15 cellular contexts compared by ENCODE assay signal in genomic region chr4:1478766-1479355, GRCh38.
"Had no signal": no experiment of that assay in that cellular context is flagged by ENCODE, and none has a peak within 500 bp of the region (broad histone marks: within the 10 kb centered on the region; RNA-seq: fewer than 3 reads in every experiment).

No MANE protein-coding gene starts in this region.

- H3K36me3 ChIP-seq: stomach, thoracic aorta had no signal

- H3K36me3 Mint-ChIP-seq: activated naive CD8-positive, alpha-beta T cell treated with anti-CD3 and anti-CD28 coated beads, Interleukin-2, amount 10 ng/mL, durations not matched to agents 7 days and 5 days had no signal

- H3K27ac Mint-ChIP-seq: activated naive CD8-positive, alpha-beta T cell treated with anti-CD3 and anti-CD28 coated beads, Interleukin-2, amount 10 ng/mL, durations not matched to agents 7 days and 5 days; naive thymus-derived CD8-positive, alpha-beta T cell; T-helper 17 cell had no signal

- H3K4me3 Mint-ChIP-seq: activated naive CD8-positive, alpha-beta T cell treated with anti-CD3 and anti-CD28 coated beads, Interleukin-2, amount 10 ng/mL, durations not matched to agents 7 days and 5 days; naive thymus-derived CD8-positive, alpha-beta T cell; T-helper 17 cell had no signal

- ATAC-seq: mucosa of descending colon; naive thymus-derived CD8-positive, alpha-beta T cell; T-helper 17 cell had no signal

- H3K27ac ChIP-seq: stomach, thoracic aorta had no signal

- H3K4me1 Mint-ChIP-seq: activated naive CD8-positive, alpha-beta T cell treated with anti-CD3 and anti-CD28 coated beads, Interleukin-2, amount 10 ng/mL, durations not matched to agents 7 days and 5 days; naive thymus-derived CD8-positive, alpha-beta T cell; T-helper 17 cell had no signal

- H3K4me1 ChIP-seq: stomach had no signal

- H3K4me3 ChIP-seq: lung, mucosa of descending colon, stomach, thoracic aorta had no signal

- DNase-seq: activated CD4-positive, alpha-beta T cell treated with anti-CD3 and anti-CD28 coated beads, Interleukin-2, amount 50 U/mL, for 4 hours; activated CD4-positive, CD25-positive, alpha-beta regulatory T cell; activated T-cell treated with anti-CD3 and anti-CD28 coated beads, Interleukin-2, amount 50 U/mL, for 48 hours; anterior cingulate cortex; dermis blood vessel endothelial cell; erythroblast; hippocampal formation; stimulated activated CD4-positive, alpha-beta T cell treated with anti-CD3 and anti-CD28 coated beads, Interleukin-4, amount 100 ng/mL, for 4 hours; stomach had no signal
